In genomic region chr4:145899886-145900466, GRCh38 we compare ENCODE assay signal across 32 cellular contexts.
"Had no signal": no experiment of that assay in that cellular context is flagged by ENCODE, and none has a peak within 500 bp of the region (broad histone marks: within the 10 kb centered on the region; RNA-seq: fewer than 3 reads in every experiment).

No MANE protein-coding gene starts in this region.

- FAIRE-seq: TTC549 had no signal

- ATAC-seq: activated CD4-positive, alpha-beta T cell treated with anti-CD3 and anti-CD28 coated beads for 36 hours; activated naive CD8-positive, alpha-beta T cell treated with anti-CD3 and anti-CD28 coated beads, Interleukin-2, amount 50 U/mL, for 24 hours; PC-3 had no signal

- H3K27ac Mint-ChIP-seq: activated CD4-positive, alpha-beta T cell treated with anti-CD3 and anti-CD28 coated beads for 36 hours; activated naive CD4-positive, alpha-beta T cell treated with anti-CD3 and anti-CD28 coated beads, Interleukin-2, amount 10 ng/mL, durations not matched to agents 7 days and 5 days; activated naive CD8-positive, alpha-beta T cell; activated naive CD8-positive, alpha-beta T cell treated with anti-CD3 and anti-CD28 coated beads, Interleukin-2, amount 50 U/mL, for 24 hours; T-helper 1 cell treated with Interleukin-12 subunit alpha and Interleukin-12 subunit beta and Interleukin-4 antibody, amounts not matched to agents 30 μg/mL and 1 μg/mL, for 36 hours; T-helper 2 cell treated with Interferon-gamma antibody and Interleukin-4, amounts not matched to agents 5 μg/mL and 100 μg/mL, for 36 hours had no signal

- H3K27me3 Mint-ChIP-seq: activated CD4-positive, alpha-beta T cell treated with anti-CD3 and anti-CD28 coated beads for 36 hours; activated CD4-positive, alpha-beta T cell treated with anti-CD3 and anti-CD28 coated beads, Interleukin-2, amount 10 ng/mL, durations not matched to agents 7 days and 5 days; activated naive CD4-positive, alpha-beta T cell treated with anti-CD3 and anti-CD28 coated beads, Interleukin-2, amount 10 ng/mL, durations not matched to agents 7 days and 5 days; activated naive CD8-positive, alpha-beta T cell; activated naive CD8-positive, alpha-beta T cell treated with anti-CD3 and anti-CD28 coated beads, Interleukin-2, amount 50 U/mL, for 24 hours had no signal

- H3K4me1 ChIP-seq: SJSA1 had no signal

- H3K27ac ChIP-seq: brain microvascular endothelial cell, Peyer's patch, SJSA1 had no signal

- H3K27me3 ChIP-seq: brain microvascular endothelial cell, MG63, Peyer's patch, SJSA1 had no signal

- H3K9me3 Mint-ChIP-seq: activated CD4-positive, alpha-beta T cell treated with anti-CD3 and anti-CD28 coated beads, Interleukin-2, amount 10 ng/mL, durations not matched to agents 7 days and 5 days; activated naive CD4-positive, alpha-beta T cell treated with anti-CD3 and anti-CD28 coated beads, Interleukin-2, amount 10 ng/mL, durations not matched to agents 7 days and 5 days; activated naive CD8-positive, alpha-beta T cell treated with anti-CD3 and anti-CD28 coated beads, Interleukin-2, amount 50 U/mL, for 24 hours; T-helper 1 cell treated with Interleukin-12 subunit alpha and Interleukin-12 subunit beta and Interleukin-4 antibody, amounts not matched to agents 30 μg/mL and 1 μg/mL, for 36 hours; T-helper 2 cell treated with Interferon-gamma antibody and Interleukin-4, amounts not matched to agents 5 μg/mL and 100 μg/mL, for 36 hours had no signal

- H3K9me3 ChIP-seq: MG63, Peyer's patch, SJSA1, SK-N-SH had no signal

- H3K4me3 Mint-ChIP-seq: activated CD4-positive, alpha-beta T cell treated with anti-CD3 and anti-CD28 coated beads for 36 hours; activated CD4-positive, alpha-beta T cell treated with anti-CD3 and anti-CD28 coated beads, Interleukin-2, amount 10 ng/mL, durations not matched to agents 7 days and 5 days; activated naive CD4-positive, alpha-beta T cell treated with anti-CD3 and anti-CD28 coated beads, Interleukin-2, amount 10 ng/mL, durations not matched to agents 7 days and 5 days; activated naive CD8-positive, alpha-beta T cell; activated naive CD8-positive, alpha-beta T cell treated with anti-CD3 and anti-CD28 coated beads, Interleukin-2, amount 50 U/mL, for 24 hours; T-helper 1 cell treated with Interleukin-12 subunit alpha and Interleukin-12 subunit beta and Interleukin-4 antibody, amounts not matched to agents 30 μg/mL and 1 μg/mL, for 36 hours; T-helper 2 cell treated with Interferon-gamma antibody and Interleukin-4, amounts not matched to agents 5 μg/mL and 100 μg/mL, for 36 hours had no signal

- DNase-seq: activated CD4-positive, alpha-beta T cell treated with anti-CD3 and anti-CD28 coated beads for 36 hours; activated CD4-positive, alpha-beta T cell treated with anti-CD3 and anti-CD28 coated beads, Interleukin-2, amount 10 ng/mL, durations not matched to agents 7 days and 5 days; activated CD4-positive, alpha-beta T cell treated with anti-CD3 and anti-CD28 coated beads, Interleukin-2, amount 50 U/mL, for 48 hours; activated CD8-positive, alpha-beta memory T cell treated with anti-CD3 and anti-CD28 coated beads, Interleukin-2, amount 50 U/mL, for 4 hours; activated effector memory CD4-positive, alpha-beta T cell treated with Interleukin-2 at 50 U/mL for 16 hours; activated naive CD4-positive, alpha-beta T cell treated with anti-CD3 and anti-CD28 coated beads, Interleukin-2, amount 10 ng/mL, durations not matched to agents 7 days and 5 days; activated naive CD8-positive, alpha-beta T cell treated with anti-CD3 and anti-CD28 coated beads, Interleukin-2, amount 50 U/mL, for 24 hours; activated T-cell treated with anti-CD3 and anti-CD28 coated beads for 4 hours; activated T-cell treated with anti-CD3 and anti-CD28 coated beads, Interleukin-2, amount 50 U/mL, for 48 hours; anterior cingulate cortex; brain microvascular endothelial cell; Karpas-422; KBM-7; MG63; NCI-H1048; NCI-H1105 treated with DMSO at 0.1 percent for 48 hours; NCI-H1436; NCI-H1694; NCI-H1930; NCI-H2081 treated with DMSO at 0.1 percent for 48 hours; NCI-H345; NCI-H524 treated with DMSO at 0.1 percent for 48 hours; PC-3; Peyer's patch; RPMI8226; SHP77 treated with DMSO at 0.1 percent for 48 hours; SK-N-SH had no signal

- H3K36me3 ChIP-seq: MG63 had no signal

- H3K4me3 ChIP-seq: MG63, Peyer's patch, SJSA1 had no signal
